ENCODE assay signal across 36 cellular contexts in the genomic region with DNA sequence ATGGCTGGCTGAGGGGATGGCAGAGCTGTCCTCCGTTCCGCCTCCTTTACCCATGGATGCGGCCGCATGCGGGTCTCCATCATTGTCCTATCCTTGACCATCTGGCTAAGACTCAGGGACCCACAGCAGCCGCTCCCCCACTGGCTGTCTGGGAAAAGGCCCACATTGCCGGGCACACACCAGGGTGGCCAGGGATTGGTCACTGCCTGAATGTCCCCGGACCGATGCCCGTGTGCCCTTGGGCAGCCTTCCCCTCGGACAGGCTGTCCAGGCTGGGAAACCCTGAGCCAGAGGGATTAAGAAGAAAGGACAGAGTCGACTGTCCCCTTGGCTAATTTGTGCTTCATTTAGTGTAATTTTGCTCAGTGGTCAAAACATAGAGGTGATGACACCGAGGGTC. TPM values are rescaled to one million over a fixed set of nuclear protein-coding genes. Genes with fewer than 3 reads are reported as not detected.
"Had no signal": no experiment of that assay in that cellular context is flagged by ENCODE, and none has a peak within 500 bp of the region (broad histone marks: within the 10 kb centered on the region; RNA-seq: fewer than 3 reads in every experiment).

No MANE protein-coding gene starts in this region.

- H3K27ac ChIP-seq: adrenal gland, ascending aorta, body of pancreas, brain microvascular endothelial cell, breast epithelium, cardiac muscle cell had no signal

- H3K9me3 ChIP-seq: adrenal gland, ascending aorta, body of pancreas, breast epithelium had no signal

- H3K36me3 ChIP-seq: adrenal gland, ascending aorta, brain microvascular endothelial cell, breast epithelium, cardiac muscle cell had no signal

- H3K27me3 ChIP-seq: adrenal gland, ascending aorta, body of pancreas, brain microvascular endothelial cell, breast epithelium, cardiac muscle cell had no signal

- H3K4me3 ChIP-seq: adrenal gland, ascending aorta, body of pancreas, breast epithelium, cardiac muscle cell had no signal

- H3K4me1 ChIP-seq: adrenal gland, ascending aorta, body of pancreas, breast epithelium had no signal

- ATAC-seq: activated naive CD4-positive, alpha-beta T cell treated with anti-CD3 and anti-CD28 coated beads, Interleukin-2, amount 50 U/mL, for 72 hours; activated naive CD8-positive, alpha-beta T cell treated with anti-CD3 and anti-CD28 coated beads, Interleukin-2, amount 50 U/mL, for 24 hours; activated T-cell treated with anti-CD3 and anti-CD28 coated beads, Interleukin-2, amount 50 U/mL, for 4 hours; activated T-cell treated with anti-CD3 and anti-CD28 coated beads, Interleukin-2, amount 50 U/mL, for 72 hours; activated T-helper 17 cell treated with anti-CD3 and anti-CD28 coated beads, Interleukin-2, amount 50 U/mL, for 72 hours; body of pancreas had no signal

- DNase-seq: activated effector memory CD4-positive, alpha-beta T cell treated with anti-CD3 and anti-CD28 coated beads, Interleukin-2, amount 50 U/mL, for 16 hours; activated effector memory CD4-positive, alpha-beta T cell treated with Interleukin-2 at 50 U/mL for 16 hours; activated gamma-delta T cell; activated gamma-delta T cell treated with Interleukin-2 at 50 U/mL for 16 hours; activated naive CD4-positive, alpha-beta T cell; activated naive CD4-positive, alpha-beta T cell treated with anti-CD3 and anti-CD28 coated beads for 36 hours; activated naive CD4-positive, alpha-beta T cell treated with anti-CD3 and anti-CD28 coated beads, Interleukin-2, amount 10 ng/mL, durations not matched to agents 7 days and 5 days; activated naive CD4-positive, alpha-beta T cell treated with anti-CD3 and anti-CD28 coated beads, Interleukin-2, amount 50 U/mL, for 16 hours; activated naive CD4-positive, alpha-beta T cell treated with Interleukin-2 at 50 U/mL for 16 hours; activated naive CD8-positive, alpha-beta T cell treated with anti-CD3 and anti-CD28 coated beads for 36 hours; activated naive CD8-positive, alpha-beta T cell treated with anti-CD3 and anti-CD28 coated beads, Interleukin-2, amount 50 U/mL, for 24 hours; activated T-cell treated with anti-CD3 and anti-CD28 coated beads, Interleukin-2, amount 50 U/mL, for 1 hour; activated T-cell treated with anti-CD3 and anti-CD28 coated beads, Interleukin-2, amount 50 U/mL, for 24 hours; activated T-cell treated with anti-CD3 and anti-CD28 coated beads, Interleukin-2, amount 50 U/mL, for 4 hours; activated T-cell treated with anti-CD3 and anti-CD28 coated beads, Interleukin-2, amount 50 U/mL, for 48 hours; activated T-cell treated with anti-CD3 and anti-CD28 coated beads, Interleukin-2, amount 50 U/mL, for 72 hours; amniotic stem cell; amygdala; anterior cingulate cortex; aorta; body of pancreas; brain microvascular endothelial cell; caudate nucleus; central memory CD4-positive, alpha-beta T cell; cerebellar nuclear complex had no signal

RNA-seq across cellular contexts. Expression of a gene that starts 22.5 kb away (rescaled TPM):
- total RNA-seq: activated naive CD4-positive, alpha-beta T cell treated with anti-CD3 and anti-CD28 coated beads for 36 hours; activated naive CD8-positive, alpha-beta T cell treated with anti-CD3 and anti-CD28 coated beads for 36 hours; activated naive CD8-positive, alpha-beta T cell treated with anti-CD3 and anti-CD28 coated beads, Interleukin-2, amount 10 ng/mL, durations not matched to agents 7 days and 5 days; activated T-cell treated with anti-CD3 and anti-CD28 coated beads, Interleukin-2, amount 50 U/mL, for 72 hours; activated T-helper 1 cell treated with anti-CD3 and anti-CD28 coated beads, Interleukin-12 subunit alpha, Interleukin-12 subunit beta, Interleukin-2, Interleukin-4 antibody, amounts not matched to agents 30 ng/mL and 10 ng/mL and 1 ng/mL, durations not matched to agents 14 hours and 24 hours and 36 hours; activated T-helper 17 cell treated with anti-CD3 and anti-CD28 coated beads, Interleukin-2, amount 50 U/mL, for 72 hours; activated T-helper 2 cell treated with anti-CD3 and anti-CD28 coated beads, Interferon-gamma antibody, Interleukin-2, Interleukin-4, amounts not matched to agents 10 μg/mL and 5 μg/mL and 100 μg/mL, durations not matched to agents 14 hours and 24 hours and 36 hours had no signal

RNA-seq across cellular contexts. Expression of a gene that starts 55.7 kb away (rescaled TPM):
- total RNA-seq: activated T-cell treated with anti-CD3 and anti-CD28 coated beads, Interleukin-2, amount 50 U/mL, for 4 hours; astrocyte; bronchial epithelial cell had no signal
